Comparison of ENCODE assay signal across 15 cellular contexts in the genomic region with DNA sequence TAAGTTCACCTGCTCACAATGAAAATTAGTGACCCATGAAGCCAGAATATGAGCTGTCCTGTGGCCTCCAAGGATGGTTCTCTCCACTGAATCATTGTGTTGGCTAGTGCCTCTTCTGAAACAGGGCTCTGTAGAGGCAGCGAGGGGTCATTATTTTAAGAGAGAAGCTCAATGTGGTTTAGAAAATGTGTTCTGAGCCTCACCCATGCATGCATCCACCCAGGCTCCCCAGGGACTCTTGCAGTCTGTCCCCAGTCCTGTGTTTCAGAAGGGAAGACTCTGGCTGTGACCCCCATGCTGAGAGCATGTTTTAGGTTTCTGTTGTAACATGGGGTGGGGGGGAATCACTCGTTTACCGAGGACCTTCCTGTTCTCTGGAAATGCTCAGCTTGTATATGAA.
DNase-seq lines count a peak whose midpoint lies in the region; ATAC-seq and TF ChIP-seq lines count a peak whose summit lies in the region.
"Had no signal": no experiment of that assay in that cellular context is flagged by ENCODE, and none has a peak within 500 bp of the region (broad histone marks: within the 10 kb centered on the region; RNA-seq: fewer than 3 reads in every experiment).

No MANE protein-coding gene starts in this region.

- H2BK5ac ChIP-seq in mesenchymal stem cell (ENCODE audit: low read depth, low read length, poor library complexity, severe bottlenecking): no peak overlapping the region

- H3K4me1 ChIP-seq in mesenchymal stem cell (ENCODE audit: control insufficient read depth, insufficient read depth, low read depth, low read length): no peaks in the 10 kb centered on the region
- peaks cover 0 to 3% (median 0%) of the 10 kb centered on the region in 12 donors for H3K4me1 ChIP-seq in heart left ventricle
- H3K4me1 ChIP-seq: ascending aorta, left ventricle myocardium inferior had no signal

- TF ChIP-seq CTCF in GM13977 (IDR thresholded peaks at IDR 0.05; ENCODE audit: extremely low read depth, insufficient read depth, missing control alignments): no peak
- TF ChIP-seq CTCF in heart left ventricle (IDR thresholded peaks at IDR 0.05): no peak

- DNase-seq in GM13977 (ENCODE audit: low spot score) (peak; percentile 39), mesenchymal stem cell (no peak), heart left ventricle (no peak)
- no peak for DNase-seq in stimulated activated CD4-positive, alpha-beta T cell treated with anti-CD3 and anti-CD28 coated beads, Interleukin-1b, Interleukin-23, amount 100 ng/mL, for 48 hours
- DNase-seq in activated naive CD4-positive, alpha-beta T cell treated with anti-CD3 and anti-CD28 coated beads, Interleukin-2, amount 50 U/mL, for 16 hours: no peak
- DNase-seq: effector CD4-positive, alpha-beta T cell; glutamatergic neuron; left ventricle myocardium inferior; NCI-H1048; SHP77; small intestine had no signal

- H2BK12ac ChIP-seq in mesenchymal stem cell (ENCODE audit: low read length in 2 of 2): no peak overlapping the region

- H3K4me2 ChIP-seq in mesenchymal stem cell (ENCODE audit: low read length, poor library complexity, severe bottlenecking): no peak overlapping the region

- peaks cover 6% of the 10 kb centered on the region for H3K9me3 ChIP-seq in mesenchymal stem cell (ENCODE audit: control insufficient read depth, low read length)
- no peaks in the 10 kb centered on the region for H3K9me3 ChIP-seq in heart left ventricle
- H3K9me3 ChIP-seq: ascending aorta, left ventricle myocardium inferior had no signal

- H3K4ac ChIP-seq in mesenchymal stem cell (ENCODE audit: low read depth in 1 of 2, low read length in 2 of 2): no peak overlapping the region

- H3K27ac ChIP-seq in mesenchymal stem cell (ENCODE audit: low read length, poor library complexity, severe bottlenecking) (no peak overlapping the region), heart left ventricle (no peak overlapping the region)
- H3K27ac ChIP-seq: ascending aorta, left ventricle myocardium inferior had no signal

- no peaks in the 10 kb centered on the region for H3K79me1 ChIP-seq in mesenchymal stem cell (replicated peaks; ENCODE audit: low read length, poor library complexity, severe bottlenecking)

- no peak overlapping the region for H2BK15ac ChIP-seq in mesenchymal stem cell (ENCODE audit: low read depth, poor library complexity, severe bottlenecking)

- no peak for TF ChIP-seq POLR2A in heart left ventricle (IDR thresholded peaks at IDR 0.05)

- H4K91ac ChIP-seq in mesenchymal stem cell (ENCODE audit: low read length): no peak overlapping the region

- H2BK120ac ChIP-seq in mesenchymal stem cell (ENCODE audit: low read depth, low read length): no peak overlapping the region

- H3K23ac ChIP-seq in mesenchymal stem cell (ENCODE audit: low read length in 2 of 2): no peak overlapping the region

- H3K4me3 ChIP-seq in mesenchymal stem cell (ENCODE audit: insufficient read depth in 1 of 2, low read depth in 1 of 2, low read length in 2 of 2) (no peak overlapping the region), heart left ventricle (no peak overlapping the region)
- H3K4me3 ChIP-seq: ascending aorta, left ventricle myocardium inferior had no signal

- peak; percentile 82 for ATAC-seq in GM19463 (IDR thresholded peaks at IDR 0.05; ENCODE audit: unreplicated experiment)
- ATAC-seq in HG02885 (IDR thresholded peaks at IDR 0.05; ENCODE audit: poor library complexity, unreplicated experiment): peak; percentile 88
- ATAC-seq in HG03571 (IDR thresholded peaks at IDR 0.05; ENCODE audit: unreplicated experiment): peak; percentile 97
- ATAC-seq in heart left ventricle: no peak

- no peaks in the 10 kb centered on the region for H3K36me3 ChIP-seq in mesenchymal stem cell (ENCODE audit: control insufficient read depth in 1 of 2, insufficient read depth in 2 of 2, low read depth in 1 of 2, low read length in 2 of 2)
- no peaks in the 10 kb centered on the region for H3K36me3 ChIP-seq in heart left ventricle
- H3K36me3 ChIP-seq: ascending aorta, left ventricle myocardium inferior had no signal

- H3K27me3 ChIP-seq in mesenchymal stem cell (ENCODE audit: control insufficient read depth in 1 of 2, insufficient read depth in 1 of 2, low read length in 2 of 2) (peaks cover 0 to 19% of the 10 kb centered on the region in 2 experiments), heart left ventricle (no peaks in the 10 kb centered on the region)
- H3K27me3 ChIP-seq: ascending aorta had no signal

- in situ Hi-C loops in GM13977 (cut with MboI; ENCODE audit: low pct_unique_long_range_greater_than_20kb, low sequenced_read_pairs, unreplicated experiment): no loop called here

- H3K14ac ChIP-seq in mesenchymal stem cell (ENCODE audit: low read length in 2 of 2): no peak overlapping the region

- no peak overlapping the region for H3K18ac ChIP-seq in mesenchymal stem cell (ENCODE audit: low read depth in 1 of 2, low read length in 2 of 2)

- no peak overlapping the region for H3K9ac ChIP-seq in mesenchymal stem cell (ENCODE audit: low read length)

- H4K8ac ChIP-seq in mesenchymal stem cell (ENCODE audit: low read length): no peak overlapping the region

- intact Hi-C loops in heart left ventricle (cut with DNase I): no loop called here

- WGBS in mesenchymal stem cell: 71% methylated on average over 1 of the region's 3 CpGs
- WGBS in heart left ventricle, 4 donors: 79 to 92% (median 80%) methylated on average over 3 of the region's 3 CpGs

- H2AFZ ChIP-seq in mesenchymal stem cell (ENCODE audit: low read depth, low read length): no peak overlapping the region

- H2AK5ac ChIP-seq in mesenchymal stem cell (ENCODE audit: low read length, severe bottlenecking): no peak overlapping the region

Comparison
In these comparisons a context has a peak if more than half of its experiments do, and no peak if none do; other contexts are left out.
1. ATAC-seq: peak in GM19463 (single experiment), HG02885 (single experiment) and HG03571 (single experiment); none in heart left ventricle (0 of 4).